ENCODE assay signal across 8 cellular contexts in genomic region chr9:136244116-136244775, GRCh38. TPM values are rescaled to one million over a fixed set of nuclear protein-coding genes. Genes with fewer than 3 reads are reported as not detected.
A peak's percentile ranks its signal among the peaks of the same experiment; 100 is the strongest.
DNase-seq lines count a peak whose midpoint lies in the region; ATAC-seq and TF ChIP-seq lines count a peak whose summit lies in the region.

No MANE protein-coding gene starts in this region.

- WGBS in thymus: 35% methylated on average over 9 of the region's 9 CpGs

- H3K4me1 ChIP-seq in thymus (ENCODE audit: control insufficient read depth, insufficient read depth, low read length): peaks cover 17% of the 10 kb centered on the region

- peak overlapping the region; percentile 78 for H3K4me3 Mint-ChIP-seq in mesothelial cell of epicardium

- no peaks in the 10 kb centered on the region for H3K9me3 ChIP-seq in thymus (ENCODE audit: control insufficient read depth)

- peak overlapping the region; percentile 53 for H3K27ac ChIP-seq in thymus (ENCODE audit: low read depth)

- no peak for TF ChIP-seq CTCF in mesothelial cell of epicardium (IDR thresholded peaks at IDR 0.05; ENCODE audit: unreplicated experiment)

- DNase-seq in GM19238 (ENCODE audit: insufficient read length, low spot score) (peak; percentile 66), NCI-H2227 treated with DMSO at 0.1 percent for 48 hours (lab: John Stamatoyannopoulos, UW) (peak; percentile 17), mesothelial cell of epicardium (ENCODE audit: low spot score in 2 of 2, unreplicated experiment in 2 of 2) (no peak), HCEC 1CT (no peak), iPS-NIHi7 (ENCODE audit: extremely low spot score) (no peak), pons (ENCODE audit: low spot score) (no peak)
- peak; percentile 63 to 70 for DNase-seq in activated naive CD4-positive, alpha-beta T cell treated with anti-CD3 and anti-CD28 coated beads, Interleukin-2, amount 50 U/mL, for 72 hours (ENCODE audit: low spot score in 2 of 2)

- no peaks in the 10 kb centered on the region for H3K9me3 Mint-ChIP-seq in activated naive CD4-positive, alpha-beta T cell treated with anti-CD3 and anti-CD28 coated beads, Interleukin-2, amount 50 U/mL, for 72 hours
- no peaks in the 10 kb centered on the region for H3K9me3 Mint-ChIP-seq in mesothelial cell of epicardium

- peaks cover 27% of the 10 kb centered on the region for H3K4me1 Mint-ChIP-seq in mesothelial cell of epicardium

- no peaks in the 10 kb centered on the region for H3K27me3 Mint-ChIP-seq in mesothelial cell of epicardium (ENCODE audit: low read depth)

- H3K36me3 ChIP-seq in thymus (ENCODE audit: control insufficient read depth, insufficient read depth): peaks cover 4% of the 10 kb centered on the region

- peaks cover 7 to 9% of the 10 kb centered on the region in 2 donors for H3K36me3 Mint-ChIP-seq in activated naive CD4-positive, alpha-beta T cell treated with anti-CD3 and anti-CD28 coated beads, Interleukin-2, amount 50 U/mL, for 72 hours
- no peaks in the 10 kb centered on the region for H3K36me3 Mint-ChIP-seq in mesothelial cell of epicardium

- H3K27me3 ChIP-seq in thymus (ENCODE audit: control insufficient read depth, insufficient read depth): no peaks in the 10 kb centered on the region

- peak; percentile 77 to 81 for ATAC-seq in activated naive CD4-positive, alpha-beta T cell treated with anti-CD3 and anti-CD28 coated beads, Interleukin-2, amount 50 U/mL, for 72 hours

- peak overlapping the region; percentile 95 for H3K27ac Mint-ChIP-seq in activated naive CD4-positive, alpha-beta T cell treated with anti-CD3 and anti-CD28 coated beads, Interleukin-2, amount 50 U/mL, for 72 hours
- H3K27ac Mint-ChIP-seq in mesothelial cell of epicardium: peak overlapping the region; percentile 66

- peak overlapping the region; percentile 89 for H3K4me3 ChIP-seq in thymus (ENCODE audit: low read length)

RNA-seq across cellular contexts. Expression of gene QSOX2, which starts 1.4 kb away (rescaled TPM):
- total RNA-seq in activated naive CD4-positive, alpha-beta T cell treated with anti-CD3 and anti-CD28 coated beads, Interleukin-2, amount 50 U/mL, for 72 hours: 10 to 100 TPM; 24.1 to 26.2 TPM
- total RNA-seq in mesothelial cell of epicardium: 16.8 to 17.0 TPM (median 17.0 TPM) in 3 replicates
- 11.5 TPM for polyA plus RNA-seq in thymus

RNA-seq across cellular contexts. Expression of gene LHX3, which starts 39.3 kb away (rescaled TPM):
- total RNA-seq in activated naive CD4-positive, alpha-beta T cell treated with anti-CD3 and anti-CD28 coated beads, Interleukin-2, amount 50 U/mL, for 72 hours: under 1 TPM; 0.08 to 0.11 TPM
- total RNA-seq in mesothelial cell of epicardium: not detected in 3 replicates
- polyA plus RNA-seq in thymus: 0.23 TPM

RNA-seq across cellular contexts. Expression of gene CCDC187, which starts 59.6 kb away (rescaled TPM):
- total RNA-seq in activated naive CD4-positive, alpha-beta T cell treated with anti-CD3 and anti-CD28 coated beads, Interleukin-2, amount 50 U/mL, for 72 hours: under 1 TPM in 1 of 2 donors, not detected in 1; 0.02 TPM
- 0.42 to 0.54 TPM (median 0.47 TPM) in 3 replicates for total RNA-seq in mesothelial cell of epicardium
- polyA plus RNA-seq in thymus: 0.23 TPM

Comparison
In these comparisons a context has a peak if more than half of its experiments do, and no peak if none do; other contexts are left out.
1. DNase-seq: peak in GM19238 (single experiment), NCI-H2227 treated with DMSO at 0.1 percent for 48 hours (single experiment) and activated naive CD4-positive, alpha-beta T cell treated with anti-CD3 and anti-CD28 coated beads, Interleukin-2, amount 50 U/mL, for 72 hours (2 of 2); none in mesothelial cell of epicardium (0 of 2), HCEC 1CT (single experiment), iPS-NIHi7 (single experiment) and pons (single experiment).